ENCODE assay signal across 8 cellular contexts in the genomic region with DNA sequence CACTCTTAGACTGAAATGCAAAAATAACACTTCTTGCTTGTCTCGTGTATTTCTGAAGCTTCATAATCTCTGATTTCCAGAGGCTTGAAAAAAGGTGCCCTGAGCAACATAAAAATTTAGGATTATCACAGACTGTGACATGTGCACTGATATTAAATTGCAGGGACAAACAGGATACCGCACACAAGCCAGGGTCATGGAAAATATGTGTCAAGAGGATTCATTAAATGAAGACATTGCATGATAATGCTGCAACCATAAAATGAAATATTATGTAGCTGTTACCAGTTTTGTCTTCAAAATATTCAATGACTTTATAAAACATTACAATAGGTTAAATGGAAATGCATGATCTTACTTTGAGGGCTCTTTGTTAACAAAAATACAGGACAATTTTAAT.
"Had no signal": no experiment of that assay in that cellular context is flagged by ENCODE, and none has a peak within 500 bp of the region (broad histone marks: within the 10 kb centered on the region; RNA-seq: fewer than 3 reads in every experiment).

No MANE protein-coding gene starts in this region.

- H3K27ac Mint-ChIP-seq: IgD-negative memory B cell had no signal

- H3K4me3 Mint-ChIP-seq: IgD-negative memory B cell had no signal

- H3K27me3 Mint-ChIP-seq: IgD-negative memory B cell had no signal

- H3K4me3 ChIP-seq: GM23248 had no signal

- H3K4me1 Mint-ChIP-seq: IgD-negative memory B cell had no signal

- H3K27ac ChIP-seq: GM23248, HL-60 had no signal

- H3K9ac ChIP-seq: GM23248 had no signal

- H2AFZ ChIP-seq: GM23248 had no signal

- DNase-seq: GM23248, GOT3, H7, HCEC 1CT, KBM-7 had no signal

- FAIRE-seq: HepG2 had no signal

- H3K36me3 Mint-ChIP-seq: IgD-negative memory B cell had no signal
